ENCODE assay signal across 8 cellular contexts in genomic region chr17:9020096-9020823, GRCh38. TPM values are rescaled to one million over a fixed set of nuclear protein-coding genes. Genes with fewer than 3 reads are reported as not detected.
DNase-seq lines count a peak whose midpoint lies in the region; TF ChIP-seq lines count a peak whose summit lies in the region.

No MANE protein-coding gene starts in this region.

- H3K27ac Mint-ChIP-seq in activated naive CD4-positive, alpha-beta T cell treated with anti-CD3 and anti-CD28 coated beads, Interleukin-2, amount 50 U/mL, for 24 hours = no peak overlapping the region
- H3K27ac Mint-ChIP-seq in activated T-helper 2 cell treated with anti-CD3 and anti-CD28 coated beads, Interferon-gamma antibody, Interleukin-2, Interleukin-4, amounts not matched to agents 10 μg/mL and 5 μg/mL and 100 μg/mL, durations not matched to agents 14 hours and 24 hours and 36 hours = no peak overlapping the region
- H3K27ac Mint-ChIP-seq in type B pancreatic cell = peak overlapping the region; percentile 46

- no peak overlapping the region for H2BK5ac ChIP-seq in mesenchymal stem cell (ENCODE audit: low read depth, low read length, poor library complexity, severe bottlenecking)

- no peak overlapping the region for H2AK5ac ChIP-seq in mesenchymal stem cell (ENCODE audit: low read length, severe bottlenecking)

- H3K36me3 ChIP-seq in mesenchymal stem cell (ENCODE audit: control insufficient read depth in 1 of 2, insufficient read depth in 2 of 2, low read depth in 1 of 2, low read length in 2 of 2) = no peaks in the 10 kb centered on the region

- no peak overlapping the region for H3K18ac ChIP-seq in mesenchymal stem cell (ENCODE audit: low read depth in 1 of 2, low read length in 2 of 2)

- TF ChIP-seq CTCF in type B pancreatic cell (conservative IDR thresholded peaks at IDR 0.05) = no peak

- no peak overlapping the region for H2BK15ac ChIP-seq in mesenchymal stem cell (ENCODE audit: low read depth, poor library complexity, severe bottlenecking)

- H2BK12ac ChIP-seq in mesenchymal stem cell (ENCODE audit: low read length in 2 of 2) = no peak overlapping the region

- no peak overlapping the region for H3K9ac ChIP-seq in mesenchymal stem cell (ENCODE audit: low read length)

- no peak overlapping the region for H3K14ac ChIP-seq in mesenchymal stem cell (ENCODE audit: low read length in 2 of 2)

- H3K4me1 Mint-ChIP-seq in activated naive CD4-positive, alpha-beta T cell treated with anti-CD3 and anti-CD28 coated beads, Interleukin-2, amount 50 U/mL, for 24 hours = peaks cover 17% of the 10 kb centered on the region
- H3K4me1 Mint-ChIP-seq in activated T-helper 2 cell treated with anti-CD3 and anti-CD28 coated beads, Interferon-gamma antibody, Interleukin-2, Interleukin-4, amounts not matched to agents 10 μg/mL and 5 μg/mL and 100 μg/mL, durations not matched to agents 14 hours and 24 hours and 36 hours (ENCODE audit: low read depth) = peaks cover 4% of the 10 kb centered on the region
- H3K4me1 Mint-ChIP-seq in type B pancreatic cell (ENCODE audit: unreplicated experiment) = peaks cover 12% of the 10 kb centered on the region

- H3K36me3 Mint-ChIP-seq in activated naive CD4-positive, alpha-beta T cell treated with anti-CD3 and anti-CD28 coated beads, Interleukin-2, amount 50 U/mL, for 24 hours = no peaks in the 10 kb centered on the region
- H3K36me3 Mint-ChIP-seq in activated T-helper 2 cell treated with anti-CD3 and anti-CD28 coated beads, Interferon-gamma antibody, Interleukin-2, Interleukin-4, amounts not matched to agents 10 μg/mL and 5 μg/mL and 100 μg/mL, durations not matched to agents 14 hours and 24 hours and 36 hours (ENCODE audit: low read depth) = peaks cover 2% of the 10 kb centered on the region
- peaks cover 6% of the 10 kb centered on the region for H3K36me3 Mint-ChIP-seq in type B pancreatic cell

- peak overlapping the region in 1 of 2 experiments; percentile 14 for H3K23ac ChIP-seq in mesenchymal stem cell (ENCODE audit: low read length in 2 of 2)

- no peaks in the 10 kb centered on the region for H3K79me1 ChIP-seq in mesenchymal stem cell (replicated peaks; ENCODE audit: low read length, poor library complexity, severe bottlenecking)

- 51% methylated on average over 20 of the region's 20 CpGs for WGBS in mesenchymal stem cell

- H3K27ac ChIP-seq in mesenchymal stem cell (ENCODE audit: low read length, poor library complexity, severe bottlenecking) = no peak overlapping the region

- H4K8ac ChIP-seq in mesenchymal stem cell (ENCODE audit: low read length) = no peak overlapping the region

- peak overlapping the region; percentile 73 for H3K4me3 Mint-ChIP-seq in activated naive CD4-positive, alpha-beta T cell treated with anti-CD3 and anti-CD28 coated beads, Interleukin-2, amount 50 U/mL, for 24 hours
- H3K4me3 Mint-ChIP-seq in activated T-helper 2 cell treated with anti-CD3 and anti-CD28 coated beads, Interferon-gamma antibody, Interleukin-2, Interleukin-4, amounts not matched to agents 10 μg/mL and 5 μg/mL and 100 μg/mL, durations not matched to agents 14 hours and 24 hours and 36 hours (ENCODE audit: low read depth) = peak overlapping the region; percentile 58
- H3K4me3 Mint-ChIP-seq in type B pancreatic cell = peak overlapping the region; percentile 77

- no peaks in the 10 kb centered on the region for H3K9me3 ChIP-seq in mesenchymal stem cell (ENCODE audit: control insufficient read depth, low read length)

- no peak overlapping the region for H2AFZ ChIP-seq in mesenchymal stem cell (ENCODE audit: low read depth, low read length)

- H3K4me2 ChIP-seq in mesenchymal stem cell (ENCODE audit: low read length, poor library complexity, severe bottlenecking) = no peak overlapping the region

- intact Hi-C loops in activated T-helper 2 cell treated with anti-CD3 and anti-CD28 coated beads, Interferon-gamma antibody, Interleukin-2, Interleukin-4, amounts not matched to agents 10 μg/mL and 5 μg/mL and 100 μg/mL, durations not matched to agents 14 hours and 24 hours and 36 hours (cut with micrococcal nuclease) = no loop called here

- no peak overlapping the region for H3K4ac ChIP-seq in mesenchymal stem cell (ENCODE audit: low read depth in 1 of 2, low read length in 2 of 2)

- H3K27me3 ChIP-seq in mesenchymal stem cell (ENCODE audit: control insufficient read depth in 1 of 2, insufficient read depth in 1 of 2, low read length in 2 of 2) = peaks cover 73 to 74% of the 10 kb centered on the region in 2 experiments

- no peak overlapping the region for H4K91ac ChIP-seq in mesenchymal stem cell (ENCODE audit: low read length)

- H3K4me3 ChIP-seq in mesenchymal stem cell (ENCODE audit: insufficient read depth in 1 of 2, low read depth in 1 of 2, low read length in 2 of 2) = peak overlapping the region; percentile 59 to 69

- DNase-seq in activated naive CD4-positive, alpha-beta T cell (lab: John Stamatoyannopoulos, UW) = no peak
- no peak for DNase-seq in activated T-helper 2 cell treated with anti-CD3 and anti-CD28 coated beads, Interferon-gamma antibody, Interleukin-2, Interleukin-4, amounts not matched to agents 10 μg/mL and 5 μg/mL and 100 μg/mL, durations not matched to agents 14 hours and 24 hours and 36 hours (ENCODE audit: low spot score)
- DNase-seq in mesenchymal stem cell (no peak), type B pancreatic cell (ENCODE audit: extremely low spot score, unreplicated experiment) (no peak), OCI-M2 (lab: John Stamatoyannopoulos, UW; ENCODE audit: unreplicated experiment) (no peak), HuH-7 (ENCODE audit: low spot score) (no peak), NCI-H446 (lab: John Stamatoyannopoulos, UW) (no peak)

- H2BK120ac ChIP-seq in mesenchymal stem cell (ENCODE audit: low read depth, low read length) = no peak overlapping the region

- no peaks in the 10 kb centered on the region for H3K9me3 Mint-ChIP-seq in activated naive CD4-positive, alpha-beta T cell treated with anti-CD3 and anti-CD28 coated beads, Interleukin-2, amount 50 U/mL, for 24 hours
- no peaks in the 10 kb centered on the region for H3K9me3 Mint-ChIP-seq in activated T-helper 2 cell treated with anti-CD3 and anti-CD28 coated beads, Interferon-gamma antibody, Interleukin-2, Interleukin-4, amounts not matched to agents 10 μg/mL and 5 μg/mL and 100 μg/mL, durations not matched to agents 14 hours and 24 hours and 36 hours
- no peaks in the 10 kb centered on the region for H3K9me3 Mint-ChIP-seq in type B pancreatic cell

- H3K4me1 ChIP-seq in mesenchymal stem cell (ENCODE audit: control insufficient read depth, insufficient read depth, low read depth, low read length) = peaks cover 22% of the 10 kb centered on the region

- H3K27me3 Mint-ChIP-seq in activated naive CD4-positive, alpha-beta T cell treated with anti-CD3 and anti-CD28 coated beads, Interleukin-2, amount 50 U/mL, for 24 hours = peaks cover 33% of the 10 kb centered on the region
- peaks cover 48% of the 10 kb centered on the region for H3K27me3 Mint-ChIP-seq in activated T-helper 2 cell treated with anti-CD3 and anti-CD28 coated beads, Interferon-gamma antibody, Interleukin-2, Interleukin-4, amounts not matched to agents 10 μg/mL and 5 μg/mL and 100 μg/mL, durations not matched to agents 14 hours and 24 hours and 36 hours (ENCODE audit: low read depth)
- H3K27me3 Mint-ChIP-seq in type B pancreatic cell = peaks cover 47% of the 10 kb centered on the region

RNA-seq across cellular contexts. Expression of gene NTN1, which starts 1.1 kb away (rescaled TPM):
- total RNA-seq in activated T-helper 2 cell treated with anti-CD3 and anti-CD28 coated beads, Interferon-gamma antibody, Interleukin-2, Interleukin-4, amounts not matched to agents 10 μg/mL and 5 μg/mL and 100 μg/mL, durations not matched to agents 14 hours and 24 hours and 36 hours = 0.41 and 0.60 TPM in 2 replicates
- polyA plus RNA-seq in mesenchymal stem cell (2013, experiment 1 of 2) = 0.14 TPM
- 0.19 TPM for polyA plus RNA-seq in mesenchymal stem cell (2013, experiment 2 of 2)
- total RNA-seq in type B pancreatic cell (ENCODE audit: low replicate concordance) = 10.7 and 17.4 TPM in 2 replicates

RNA-seq across cellular contexts. Expression of gene PIK3R5, which starts 54.8 kb away (rescaled TPM):
- 46.8 and 47.7 TPM in 2 replicates for total RNA-seq in activated T-helper 2 cell treated with anti-CD3 and anti-CD28 coated beads, Interferon-gamma antibody, Interleukin-2, Interleukin-4, amounts not matched to agents 10 μg/mL and 5 μg/mL and 100 μg/mL, durations not matched to agents 14 hours and 24 hours and 36 hours
- polyA plus RNA-seq in mesenchymal stem cell (2013, experiment 1 of 2) = not detected
- not detected for polyA plus RNA-seq in mesenchymal stem cell (2013, experiment 2 of 2)
- 0.29 TPM in 2 replicates for total RNA-seq in type B pancreatic cell (ENCODE audit: low replicate concordance)

Comparison
In these comparisons a context has a peak if more than half of its experiments do, and no peak if none do; other contexts are left out.
1. RNA of gene PIK3R5, which starts 54.8 kb away (total RNA-seq): 46.8 to 47.7 TPM in activated T-helper 2 cell treated with anti-CD3 and anti-CD28 coated beads, Interferon-gamma antibody, Interleukin-2, Interleukin-4, amounts not matched to agents 10 μg/mL and 5 μg/mL and 100 μg/mL, durations not matched to agents 14 hours and 24 hours and 36 hours; 0.29 TPM in type B pancreatic cell; every median in the first group is over 10 times any median in the second.
2. Peak in every context shown above with its lines, with median percentiles within 50 percentile points of each other: H3K4me3 Mint-ChIP-seq.